Comparison of ENCODE assay signal across 12 cellular contexts in genomic region chr14:106766145-106766544, GRCh38.
"Had no signal": no experiment of that assay in that cellular context is flagged by ENCODE, and none has a peak within 500 bp of the region (broad histone marks: within the 10 kb centered on the region; RNA-seq: fewer than 3 reads in every experiment).

No MANE protein-coding gene starts in this region.

- H3K4me1 ChIP-seq: esophagus squamous epithelium had no signal

- H3K27ac ChIP-seq: brain microvascular endothelial cell, esophagus squamous epithelium, hepatocyte had no signal

- FAIRE-seq: endothelial cell of umbilical vein had no signal

- H3K4me1 Mint-ChIP-seq: nephron progenitor cell had no signal

- H3K36me3 Mint-ChIP-seq: activated naive CD4-positive, alpha-beta T cell treated with anti-CD3 and anti-CD28 coated beads, Interleukin-2, amount 50 U/mL, for 72 hours had no signal

- H3K27me3 Mint-ChIP-seq: central memory CD8-positive, alpha-beta T cell had no signal

- DNase-seq: anterior cingulate cortex, brain microvascular endothelial cell, cortex of kidney, esophagus squamous epithelium, mesendoderm, nephron progenitor cell, occipital lobe, trophoblast cell had no signal

- H3K9me3 Mint-ChIP-seq: activated naive CD4-positive, alpha-beta T cell treated with anti-CD3 and anti-CD28 coated beads, Interleukin-2, amount 50 U/mL, for 72 hours; central memory CD8-positive, alpha-beta T cell had no signal

- H3K4me3 Mint-ChIP-seq: central memory CD8-positive, alpha-beta T cell; nephron progenitor cell had no signal

- H3K27me3 ChIP-seq: brain microvascular endothelial cell, esophagus squamous epithelium, hepatocyte had no signal

- ATAC-seq: activated naive CD4-positive, alpha-beta T cell treated with anti-CD3 and anti-CD28 coated beads, Interleukin-2, amount 50 U/mL, for 72 hours had no signal

- H3K4me3 ChIP-seq: esophagus squamous epithelium, hepatocyte had no signal

- H3K27ac Mint-ChIP-seq: nephron progenitor cell had no signal

- H3K9me3 ChIP-seq: esophagus squamous epithelium had no signal

- H3K36me3 ChIP-seq: brain microvascular endothelial cell, esophagus squamous epithelium had no signal
